1 cellular context compared by ENCODE assay signal in the genomic region with DNA sequence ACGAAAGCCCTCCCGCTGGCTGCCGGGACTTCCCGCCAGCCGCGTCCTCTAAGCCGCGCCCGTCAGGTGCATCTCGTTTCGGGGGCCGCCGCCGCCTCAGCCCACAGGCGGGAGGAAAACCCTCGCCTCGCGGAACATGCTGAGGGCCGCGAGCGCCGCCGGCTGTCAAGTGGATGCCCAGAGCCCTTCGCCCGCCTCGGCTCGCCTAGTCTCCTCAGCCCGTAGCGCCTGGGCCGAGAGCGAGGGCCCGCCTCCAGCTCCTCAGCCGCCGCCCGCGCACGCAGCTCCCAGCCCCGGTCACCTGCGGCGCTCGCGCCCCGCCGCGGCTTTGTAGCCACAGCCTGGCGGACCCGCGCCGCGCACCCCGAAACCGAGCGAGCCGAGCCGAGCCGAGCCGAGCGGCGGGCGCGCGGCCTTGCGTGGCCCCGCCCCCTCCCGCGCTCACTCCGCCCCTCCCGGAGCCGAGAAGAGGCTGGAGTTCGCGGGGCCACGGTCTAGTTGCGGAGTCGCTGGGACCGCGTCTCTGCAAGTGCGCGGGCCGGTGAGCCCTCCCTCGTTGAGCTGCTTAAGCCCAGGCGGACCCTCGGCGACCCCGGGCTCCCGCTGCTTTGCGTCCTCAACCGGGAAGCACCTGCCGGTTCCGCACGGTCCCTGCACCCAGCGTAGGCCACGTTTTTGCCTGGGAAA.
A peak's percentile ranks its signal among the peaks of the same experiment; 100 is the strongest.
TF ChIP-seq lines count a peak whose summit lies in the region.

A gene (minus strand): TSS at position 382 of the 687 bp plus-strand sequence. CDS start 450 bp downstream, outside the sequence.

TF ChIP-seq in IMR-90, 13 proteins besides CTCF, POLR2A, EP300 and RAD21:
- TF ChIP-seq MXI1 (IDR thresholded peaks at IDR 0.05; ENCODE audit: borderline replicate concordance, low read depth, low read length): peak; percentile 25; the same call in 1 of the 2 replicates
- TF ChIP-seq MAZ (IDR thresholded peaks at IDR 0.05; ENCODE audit: borderline replicate concordance, low read depth, low read length): peak; percentile 64; the same call in 1 of the 2 replicates
- TF ChIP-seq CHD1 (IDR thresholded peaks at IDR 0.05; ENCODE audit: low read depth, low read length): no peak
